10 cellular contexts compared by ENCODE assay signal in the genomic region with DNA sequence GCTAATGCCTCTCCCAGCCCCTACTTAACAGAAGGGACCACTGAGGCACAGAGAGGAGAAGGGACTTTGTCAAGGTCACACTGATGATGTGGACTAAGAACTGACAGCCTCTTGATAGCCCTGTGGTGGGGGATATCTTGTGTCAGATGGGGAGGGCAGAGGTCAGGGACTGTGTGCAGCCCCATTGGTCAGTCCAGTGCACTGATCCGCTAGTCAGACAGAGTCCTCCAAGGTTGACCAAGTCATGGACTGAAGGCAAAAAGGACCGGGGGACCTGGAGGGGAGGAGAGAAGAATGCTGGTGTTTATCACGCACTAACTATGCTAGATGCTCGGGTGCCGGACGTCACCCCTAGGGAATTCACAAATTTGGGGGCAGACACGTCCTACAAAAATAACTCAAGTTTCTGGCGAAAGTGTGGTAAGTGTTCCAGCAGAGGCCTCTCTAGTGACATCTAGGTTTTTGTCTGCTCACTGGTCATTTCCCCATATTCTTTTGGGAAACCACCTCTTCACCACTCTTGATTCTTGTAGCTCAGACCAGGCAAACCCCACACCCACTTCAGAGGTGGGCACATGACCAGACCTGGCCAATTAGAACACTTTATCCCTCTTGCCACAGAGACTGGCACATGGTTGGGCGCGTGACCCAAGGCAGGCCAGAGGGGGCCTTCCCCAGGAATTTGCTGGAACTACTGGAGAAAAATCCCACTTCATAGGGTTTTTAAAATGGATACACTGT. TPM values are rescaled to one million over a fixed set of nuclear protein-coding genes. Genes with fewer than 3 reads are reported as not detected.
DNase-seq lines count a peak whose midpoint lies in the region; ATAC-seq and TF ChIP-seq lines count a peak whose summit lies in the region.
"Had no signal": no experiment of that assay in that cellular context is flagged by ENCODE, and none has a peak within 500 bp of the region (broad histone marks: within the 10 kb centered on the region; RNA-seq: fewer than 3 reads in every experiment).

No MANE protein-coding gene starts in this region.

- H3K27ac ChIP-seq in GM23338 (ENCODE audit: low read depth): no peak overlapping the region
- no peak overlapping the region for H3K27ac ChIP-seq in naive thymus-derived CD4-positive, alpha-beta T cell (ENCODE audit: low read depth, low read length)
- no peak overlapping the region for H3K27ac ChIP-seq in esophagus squamous epithelium
- H3K27ac ChIP-seq: dorsolateral prefrontal cortex had no signal

- H4K20me1 ChIP-seq in GM23338 (replicated peaks; ENCODE audit: insufficient read depth): no peaks in the 10 kb centered on the region

- ATAC-seq in GM18858 (IDR thresholded peaks at IDR 0.05; ENCODE audit: unreplicated experiment) (peak; percentile 44), GM23338 (peak; percentile 76)
- ATAC-seq in naive thymus-derived CD4-positive, alpha-beta T cell: peak; percentile 32

- no peaks in the 10 kb centered on the region for H3K9me2 ChIP-seq in GM23338 (ENCODE audit: insufficient read depth)

- CTCF ChIA-PET in naive thymus-derived CD4-positive, alpha-beta T cell (lab: Charles Lee): no interaction called here

- H3K4me2 ChIP-seq in GM23338: no peak overlapping the region

- POLR2A ChIA-PET in naive thymus-derived CD4-positive, alpha-beta T cell (lab: Charles Lee): no interaction called here

- H3K9me3 Mint-ChIP-seq in GM23338: no peaks in the 10 kb centered on the region
- peaks cover 0 to 2% (median 0%) of the 10 kb centered on the region in 11 donors for H3K9me3 Mint-ChIP-seq in naive thymus-derived CD4-positive, alpha-beta T cell
- H3K9me3 Mint-ChIP-seq in activated T-helper 1 cell treated with anti-CD3 and anti-CD28 coated beads, Interleukin-12 subunit alpha, Interleukin-12 subunit beta, Interleukin-2, Interleukin-4 antibody, amounts not matched to agents 30 ng/mL and 10 ng/mL and 1 ng/mL, durations not matched to agents 14 hours and 24 hours and 36 hours: no peaks in the 10 kb centered on the region

- no peak overlapping the region for H3K4me3 Mint-ChIP-seq in GM23338
- H3K4me3 Mint-ChIP-seq in naive thymus-derived CD4-positive, alpha-beta T cell: no peak overlapping the region
- no peak overlapping the region for H3K4me3 Mint-ChIP-seq in activated T-helper 1 cell treated with anti-CD3 and anti-CD28 coated beads, Interleukin-12 subunit alpha, Interleukin-12 subunit beta, Interleukin-2, Interleukin-4 antibody, amounts not matched to agents 30 ng/mL and 10 ng/mL and 1 ng/mL, durations not matched to agents 14 hours and 24 hours and 36 hours

- no peak for TF ChIP-seq POLR2A in esophagus squamous epithelium (IDR thresholded peaks at IDR 0.05)

- peaks cover 6% of the 10 kb centered on the region for H3K27me3 Mint-ChIP-seq in GM23338 (ENCODE audit: insufficient read depth, low read depth, poor library complexity)
- H3K27me3 Mint-ChIP-seq in naive thymus-derived CD4-positive, alpha-beta T cell: peaks cover 15 to 46% (median 19%) of the 10 kb centered on the region in 5 donors
- H3K27me3 Mint-ChIP-seq in activated T-helper 1 cell treated with anti-CD3 and anti-CD28 coated beads, Interleukin-12 subunit alpha, Interleukin-12 subunit beta, Interleukin-2, Interleukin-4 antibody, amounts not matched to agents 30 ng/mL and 10 ng/mL and 1 ng/mL, durations not matched to agents 14 hours and 24 hours and 36 hours (ENCODE audit: insufficient read depth): peaks cover 12% of the 10 kb centered on the region

- H3K27me3 ChIP-seq in GM23338 (ENCODE audit: insufficient read depth) (no peaks in the 10 kb centered on the region), esophagus squamous epithelium (peaks cover 0 to 30% (median 0%) of the 10 kb centered on the region in 4 donors)
- H3K27me3 ChIP-seq in naive thymus-derived CD4-positive, alpha-beta T cell (ENCODE audit: control insufficient read depth in 2 of 2, insufficient read depth in 2 of 2, low read length in 2 of 2): no peaks in the 10 kb centered on the region

- no peak overlapping the region for H2AFZ ChIP-seq in GM23338

- H3K4me3 ChIP-seq in GM23338 (no peak overlapping the region), esophagus squamous epithelium (no peak overlapping the region)
- H3K4me3 ChIP-seq in naive thymus-derived CD4-positive, alpha-beta T cell (ENCODE audit: low read length): no peak overlapping the region
- H3K4me3 ChIP-seq: dorsolateral prefrontal cortex had no signal

- no peak for TF ChIP-seq CTCF in GM23338 (conservative IDR thresholded peaks at IDR 0.05; ENCODE audit: low read depth in 2 of 2)
- no peak for TF ChIP-seq CTCF in esophagus squamous epithelium (IDR thresholded peaks at IDR 0.05)

- intact Hi-C loops in naive thymus-derived CD4-positive, alpha-beta T cell (cut with micrococcal nuclease): no loop called here
- intact Hi-C loops in activated T-helper 1 cell treated with anti-CD3 and anti-CD28 coated beads, Interleukin-12 subunit alpha, Interleukin-12 subunit beta, Interleukin-2, Interleukin-4 antibody, amounts not matched to agents 30 ng/mL and 10 ng/mL and 1 ng/mL, durations not matched to agents 14 hours and 24 hours and 36 hours (cut with micrococcal nuclease): no loop called here
- intact Hi-C loops in esophagus squamous epithelium (cut with DNase I): no loop called here

- H3K79me2 ChIP-seq in GM23338 (replicated peaks; ENCODE audit: insufficient read depth): no peaks in the 10 kb centered on the region

- H3K9me3 ChIP-seq in naive thymus-derived CD4-positive, alpha-beta T cell (ENCODE audit: control insufficient read depth in 2 of 3, low read length in 3 of 3): no peaks in the 10 kb centered on the region
- H3K9me3 ChIP-seq in esophagus squamous epithelium: no peaks in the 10 kb centered on the region

- peak; percentile 54 for DNase-seq in GM23338 (ENCODE audit: low spot score)
- peak; percentile 66 for DNase-seq in MV-4-11 (lab: John Stamatoyannopoulos, UW)
- DNase-seq in naive thymus-derived CD4-positive, alpha-beta T cell: no peak
- DNase-seq in activated T-helper 1 cell treated with anti-CD3 and anti-CD28 coated beads, Interleukin-12 subunit alpha, Interleukin-12 subunit beta, Interleukin-2, Interleukin-4 antibody, amounts not matched to agents 30 ng/mL and 10 ng/mL and 1 ng/mL, durations not matched to agents 14 hours and 24 hours and 36 hours (ENCODE audit: low spot score): no peak
- DNase-seq in stimulated activated naive CD4-positive, alpha-beta T cell (lab: John Stamatoyannopoulos, UW): no peak
- DNase-seq in esophagus squamous epithelium (lab: John Stamatoyannopoulos, UW): no peak
- DNase-seq: SW 1271 had no signal

- H3F3A ChIP-seq in GM23338 (replicated peaks; ENCODE audit: low read depth): no peaks in the 10 kb centered on the region

- H3K27ac Mint-ChIP-seq in GM23338: no peak overlapping the region; the same call in 1 of the 2 replicates
- H3K27ac Mint-ChIP-seq in naive thymus-derived CD4-positive, alpha-beta T cell: no peak overlapping the region
- no peak overlapping the region for H3K27ac Mint-ChIP-seq in activated T-helper 1 cell treated with anti-CD3 and anti-CD28 coated beads, Interleukin-12 subunit alpha, Interleukin-12 subunit beta, Interleukin-2, Interleukin-4 antibody, amounts not matched to agents 30 ng/mL and 10 ng/mL and 1 ng/mL, durations not matched to agents 14 hours and 24 hours and 36 hours

- H3K4me1 Mint-ChIP-seq in GM23338: peaks cover 5% of the 10 kb centered on the region; the same call in 1 of the 3 replicates
- no peaks in the 10 kb centered on the region for H3K4me1 Mint-ChIP-seq in naive thymus-derived CD4-positive, alpha-beta T cell
- H3K4me1 Mint-ChIP-seq in activated T-helper 1 cell treated with anti-CD3 and anti-CD28 coated beads, Interleukin-12 subunit alpha, Interleukin-12 subunit beta, Interleukin-2, Interleukin-4 antibody, amounts not matched to agents 30 ng/mL and 10 ng/mL and 1 ng/mL, durations not matched to agents 14 hours and 24 hours and 36 hours (ENCODE audit: low read depth): no peaks in the 10 kb centered on the region

- WGBS in esophagus squamous epithelium, 2 donors: 72 to 82% methylated on average over 8 to 9 of the region's 10 CpGs

- H3K4me1 ChIP-seq in GM23338 (ENCODE audit: insufficient read depth): no peaks in the 10 kb centered on the region
- no peaks in the 10 kb centered on the region for H3K4me1 ChIP-seq in naive thymus-derived CD4-positive, alpha-beta T cell (ENCODE audit: control insufficient read depth in 2 of 2, insufficient read depth in 2 of 2, low read length in 2 of 2)
- H3K4me1 ChIP-seq in esophagus squamous epithelium: no peaks in the 10 kb centered on the region

- H3K36me3 ChIP-seq in GM23338 (ENCODE audit: insufficient read depth): no peaks in the 10 kb centered on the region
- no peaks in the 10 kb centered on the region for H3K36me3 ChIP-seq in naive thymus-derived CD4-positive, alpha-beta T cell (ENCODE audit: control insufficient read depth in 2 of 3, insufficient read depth in 3 of 3, low read length in 3 of 3)
- H3K36me3 ChIP-seq in esophagus squamous epithelium: no peaks in the 10 kb centered on the region

- no peaks in the 10 kb centered on the region for H3K36me3 Mint-ChIP-seq in GM23338 (ENCODE audit: low read depth)
- H3K36me3 Mint-ChIP-seq in naive thymus-derived CD4-positive, alpha-beta T cell: no peaks in the 10 kb centered on the region
- no peaks in the 10 kb centered on the region for H3K36me3 Mint-ChIP-seq in activated T-helper 1 cell treated with anti-CD3 and anti-CD28 coated beads, Interleukin-12 subunit alpha, Interleukin-12 subunit beta, Interleukin-2, Interleukin-4 antibody, amounts not matched to agents 30 ng/mL and 10 ng/mL and 1 ng/mL, durations not matched to agents 14 hours and 24 hours and 36 hours (ENCODE audit: low read depth)

RNA-seq across cellular contexts. Expression of gene TCF15, which starts 21.0 kb away (rescaled TPM):
- 2.0 and 3.8 TPM in 2 replicates for total RNA-seq in GM23338 (2014; rRNA removed; shearing (Covaris generic))
- polyA plus RNA-seq in GM23338 (2016; fragmentation: Nextera tagmentation; extraction: Ambion mirVana): 4.0 and 4.2 TPM in 2 replicates
- total RNA-seq in naive thymus-derived CD4-positive, alpha-beta T cell: not detected
- not detected for polyA plus RNA-seq in naive thymus-derived CD4-positive, alpha-beta T cell
- 0.13 TPM in 1 of 2 replicates, not detected in the other for total RNA-seq in activated T-helper 1 cell treated with anti-CD3 and anti-CD28 coated beads, Interleukin-12 subunit alpha, Interleukin-12 subunit beta, Interleukin-2, Interleukin-4 antibody, amounts not matched to agents 30 ng/mL and 10 ng/mL and 1 ng/mL, durations not matched to agents 14 hours and 24 hours and 36 hours
- not detected for total RNA-seq in esophagus squamous epithelium
- total RNA-seq: osteocyte had no signal

RNA-seq across cellular contexts. Expression of gene CSNK2A1, which starts 45.5 kb away (rescaled TPM):
- 244 and 252 TPM in 2 replicates for total RNA-seq in GM23338 (2014; rRNA removed; shearing (Covaris generic))
- 73.2 and 85.1 TPM in 2 replicates for polyA plus RNA-seq in GM23338 (2016; fragmentation: Nextera tagmentation; extraction: Ambion mirVana)
- total RNA-seq in naive thymus-derived CD4-positive, alpha-beta T cell: 100 to 1,000 TPM in 1 of 5 experiments, 10 to 100 TPM in 4; 69.7 to 117 (median 90.8) TPM
- polyA plus RNA-seq in naive thymus-derived CD4-positive, alpha-beta T cell: 10 to 100 TPM; 47.3 to 47.8 TPM
- total RNA-seq in activated T-helper 1 cell treated with anti-CD3 and anti-CD28 coated beads, Interleukin-12 subunit alpha, Interleukin-12 subunit beta, Interleukin-2, Interleukin-4 antibody, amounts not matched to agents 30 ng/mL and 10 ng/mL and 1 ng/mL, durations not matched to agents 14 hours and 24 hours and 36 hours: 181 and 185 TPM in 2 replicates
- 10 to 100 TPM; 67.5 to 86.3 (median 78.9) TPM for total RNA-seq in esophagus squamous epithelium

Comparison
In these comparisons a context has a peak if more than half of its experiments do, and no peak if none do; other contexts are left out.
1. DNase-seq: peak in GM23338 (single experiment) and MV-4-11 (single experiment); none in naive thymus-derived CD4-positive, alpha-beta T cell (0 of 9), activated T-helper 1 cell treated with anti-CD3 and anti-CD28 coated beads, Interleukin-12 subunit alpha, Interleukin-12 subunit beta, Interleukin-2, Interleukin-4 antibody, amounts not matched to agents 30 ng/mL and 10 ng/mL and 1 ng/mL, durations not matched to agents 14 hours and 24 hours and 36 hours (single experiment), stimulated activated naive CD4-positive, alpha-beta T cell (0 of 6) and esophagus squamous epithelium (single experiment).
2. Peak in every context shown above with its lines, with median percentiles within 50 percentile points of each other: ATAC-seq.